12 cellular contexts compared by ENCODE assay signal in genomic region chr5:137340899-137341298, GRCh38.
"Had no signal": no experiment of that assay in that cellular context is flagged by ENCODE, and none has a peak within 500 bp of the region (broad histone marks: within the 10 kb centered on the region; RNA-seq: fewer than 3 reads in every experiment).

No MANE protein-coding gene starts in this region.

- ATAC-seq: gastroesophageal sphincter; naive thymus-derived CD4-positive, alpha-beta T cell had no signal

- H3K4me3 ChIP-seq: esophagus squamous epithelium, gastroesophageal sphincter, hepatocyte, right atrium auricular region, sigmoid colon, skin epidermis, tibial artery, upper lobe of left lung, uterus had no signal

- DNase-seq: esophagus squamous epithelium; naive thymus-derived CD4-positive, alpha-beta T cell; nephron progenitor cell; sigmoid colon; stimulated activated naive CD4-positive, alpha-beta T cell treated with Interleukin-2 at 50 U/mL for 16 hours; tibial artery; upper lobe of left lung; uterus had no signal

- H3K27me3 ChIP-seq: esophagus squamous epithelium, gastroesophageal sphincter, hepatocyte, right atrium auricular region, sigmoid colon, tibial artery, upper lobe of left lung, uterus had no signal

- H3K27ac ChIP-seq: esophagus squamous epithelium, gastroesophageal sphincter, hepatocyte, right atrium auricular region, sigmoid colon, skin epidermis, tibial artery, upper lobe of left lung, uterus had no signal
